8 cellular contexts compared by ENCODE assay signal in the genomic region with DNA sequence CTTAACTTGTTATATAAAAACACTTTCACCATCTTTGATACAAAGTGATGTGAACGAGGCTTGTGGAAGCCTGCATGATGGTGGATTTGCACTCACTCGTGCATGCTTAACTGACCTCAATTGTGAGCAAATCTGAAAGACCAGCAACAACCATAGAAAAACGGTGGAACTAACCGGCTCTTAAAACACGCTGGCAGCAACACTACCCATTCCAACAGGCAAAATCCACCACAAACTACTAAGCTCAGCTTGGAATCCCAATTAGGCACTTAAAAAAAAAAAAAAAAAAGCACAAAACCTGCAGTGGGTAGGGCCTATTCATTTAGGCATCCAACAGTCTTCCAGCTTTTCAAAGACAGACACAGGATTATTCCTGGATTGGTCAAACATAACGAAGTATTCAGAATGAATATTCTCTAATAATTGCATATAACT. TPM values are rescaled to one million over a fixed set of nuclear protein-coding genes. Genes with fewer than 3 reads are reported as not detected.
A peak's percentile ranks its signal among the peaks of the same experiment; 100 is the strongest.
DNase-seq lines count a peak whose midpoint lies in the region; ATAC-seq and TF ChIP-seq lines count a peak whose summit lies in the region.

No MANE protein-coding gene starts in this region.

- no peak for TF ChIP-seq POLR2A in adrenal gland (IDR thresholded peaks at IDR 0.05)

- peaks cover 61 to 66% (median 63%) of the 10 kb centered on the region in 11 experiments for H4K20me1 ChIP-seq in BLaER1 treated with 17β-estradiol and CSF1 and Interleukin-3, amounts not matched to agents 10 nM and 100 nM

- H3K4me3 Mint-ChIP-seq in activated T-helper 17 cell treated with anti-CD3 and anti-CD28 coated beads, Interleukin-2, amount 50 U/mL, for 72 hours, result peak overlapping the region; percentile 99
- H3K4me3 Mint-ChIP-seq in stimulated activated effector memory CD8-positive, alpha-beta T cell treated with anti-CD3 and anti-CD28 coated beads, Interleukin-12 subunit alpha, Interleukin-12 subunit beta, amount 100 ng/mL, for 72 hours, result peak overlapping the region; percentile 82

- H3K9ac ChIP-seq in BLaER1 treated with 17β-estradiol and CSF1 and Interleukin-3, amounts not matched to agents 10 nM and 100 nM, result peak overlapping the region; percentile 97 to 100 (median 99)

- TF ChIP-seq CTCF in HFF-Myc (IDR thresholded peaks at IDR 0.05; ENCODE audit: low read depth, low read length, missing control alignments) (no peak), adrenal gland (IDR thresholded peaks at IDR 0.05) (no peak)

- H3K27me3 ChIP-seq in BLaER1 treated with 17β-estradiol and CSF1 and Interleukin-3, amounts not matched to agents 10 nM and 100 nM, result no peaks in the 10 kb centered on the region
- H3K27me3 ChIP-seq in adrenal gland, result no peaks in the 10 kb centered on the region

- 3 to 6% (median 4%) methylated on average over 6 of the region's 6 CpGs for WGBS in adrenal gland, 4 donors

- peak overlapping the region; percentile 84 to 97 (median 93) for H3K4me3 ChIP-seq in BLaER1 treated with 17β-estradiol and CSF1 and Interleukin-3, amounts not matched to agents 10 nM and 100 nM
- peak overlapping the region; percentile 90 for H3K4me3 ChIP-seq in HFF-Myc (replicated peaks; ENCODE audit: low read depth, low read length)
- H3K4me3 ChIP-seq in iPS-18c (ENCODE audit: insufficient read depth, low read depth, low read length), result peak overlapping the region; percentile 10
- H3K4me3 ChIP-seq in adrenal gland, result peak overlapping the region in 2 of 4 donors; percentile 15 to 83

- H3K4me1 ChIP-seq in BLaER1 treated with 17β-estradiol and CSF1 and Interleukin-3, amounts not matched to agents 10 nM and 100 nM, result peaks cover 58 to 77% (median 66%) of the 10 kb centered on the region in 10 experiments
- peaks cover 23 to 68% of the 10 kb centered on the region in 2 donors for H3K4me1 ChIP-seq in adrenal gland (replicated peaks in 1 of 2)

- intact Hi-C loops in adrenal gland (cut with DNase I), result loop anchor here in 1 of 2 donors (10.0 kb wide), 1 partner anchor 53 kb away; no protein-coding TSS in a partner anchor

- peak; percentile 11 for DNase-seq in HFF-Myc (ENCODE audit: extremely low read depth, low read depth)
- no peak for DNase-seq in stimulated activated effector memory CD8-positive, alpha-beta T cell treated with anti-CD3 and anti-CD28 coated beads, Interleukin-12 subunit alpha, Interleukin-12 subunit beta, amount 100 ng/mL, for 72 hours (ENCODE audit: low spot score in 2 of 2)
- no peak for DNase-seq in NCI-H187 (lab: John Stamatoyannopoulos, UW)
- DNase-seq in adrenal gland, result no peak

- H3K4me1 Mint-ChIP-seq in activated T-helper 17 cell treated with anti-CD3 and anti-CD28 coated beads, Interleukin-2, amount 50 U/mL, for 72 hours, result peaks cover 44% of the 10 kb centered on the region
- H3K4me1 Mint-ChIP-seq in stimulated activated effector memory CD8-positive, alpha-beta T cell treated with anti-CD3 and anti-CD28 coated beads, Interleukin-12 subunit alpha, Interleukin-12 subunit beta, amount 100 ng/mL, for 72 hours, result peaks cover 46% of the 10 kb centered on the region

- H3K36me3 ChIP-seq in BLaER1 treated with 17β-estradiol and CSF1 and Interleukin-3, amounts not matched to agents 10 nM and 100 nM, result peaks cover 11 to 36% (median 23%) of the 10 kb centered on the region in 11 experiments; a peak in 19 of 22 replicates
- H3K36me3 ChIP-seq in adrenal gland (replicated peaks in 1 of 2), result no peaks in the 10 kb centered on the region

- H3K4me2 ChIP-seq in BLaER1 treated with 17β-estradiol and CSF1 and Interleukin-3, amounts not matched to agents 10 nM and 100 nM, result peak overlapping the region; percentile 75 to 98 (median 93)

- peak overlapping the region in 10 of 11 experiments; percentile 96 to 100 (median 98); a peak in 19 of 22 replicates for H3K27ac ChIP-seq in BLaER1 treated with 17β-estradiol and CSF1 and Interleukin-3, amounts not matched to agents 10 nM and 100 nM
- no peak overlapping the region for H3K27ac ChIP-seq in adrenal gland

- peak overlapping the region; percentile 95 for H3K27ac Mint-ChIP-seq in activated T-helper 17 cell treated with anti-CD3 and anti-CD28 coated beads, Interleukin-2, amount 50 U/mL, for 72 hours
- H3K27ac Mint-ChIP-seq in stimulated activated effector memory CD8-positive, alpha-beta T cell treated with anti-CD3 and anti-CD28 coated beads, Interleukin-12 subunit alpha, Interleukin-12 subunit beta, amount 100 ng/mL, for 72 hours, result peak overlapping the region; percentile 90

- peaks cover 51% of the 10 kb centered on the region for H3K36me3 Mint-ChIP-seq in activated T-helper 17 cell treated with anti-CD3 and anti-CD28 coated beads, Interleukin-2, amount 50 U/mL, for 72 hours (ENCODE audit: low read depth)
- peaks cover 73% of the 10 kb centered on the region for H3K36me3 Mint-ChIP-seq in stimulated activated effector memory CD8-positive, alpha-beta T cell treated with anti-CD3 and anti-CD28 coated beads, Interleukin-12 subunit alpha, Interleukin-12 subunit beta, amount 100 ng/mL, for 72 hours

- no peaks in the 10 kb centered on the region for H3K9me3 Mint-ChIP-seq in activated T-helper 17 cell treated with anti-CD3 and anti-CD28 coated beads, Interleukin-2, amount 50 U/mL, for 72 hours
- H3K9me3 Mint-ChIP-seq in stimulated activated effector memory CD8-positive, alpha-beta T cell treated with anti-CD3 and anti-CD28 coated beads, Interleukin-12 subunit alpha, Interleukin-12 subunit beta, amount 100 ng/mL, for 72 hours, result no peaks in the 10 kb centered on the region

- H3K9me3 ChIP-seq in BLaER1 treated with 17β-estradiol and CSF1 and Interleukin-3, amounts not matched to agents 10 nM and 100 nM (replicated peaks in 1 of 11), result no peaks in the 10 kb centered on the region
- no peaks in the 10 kb centered on the region for H3K9me3 ChIP-seq in iPS-18c (ENCODE audit: control insufficient read depth, insufficient read depth, low read length)
- H3K9me3 ChIP-seq in adrenal gland (replicated peaks in 1 of 3), result no peaks in the 10 kb centered on the region

- no peaks in the 10 kb centered on the region for H3K27me3 Mint-ChIP-seq in activated T-helper 17 cell treated with anti-CD3 and anti-CD28 coated beads, Interleukin-2, amount 50 U/mL, for 72 hours

- no peak for ATAC-seq in activated T-helper 17 cell treated with anti-CD3 and anti-CD28 coated beads, Interleukin-2, amount 50 U/mL, for 72 hours (replicated peaks)
- ATAC-seq in stimulated activated effector memory CD8-positive, alpha-beta T cell treated with anti-CD3 and anti-CD28 coated beads, Interleukin-12 subunit alpha, Interleukin-12 subunit beta, amount 100 ng/mL, for 72 hours, result no peak
- no peak for ATAC-seq in GM21515 (IDR thresholded peaks at IDR 0.05; ENCODE audit: unreplicated experiment)

RNA-seq across cellular contexts. Expression of gene GDI2, which starts 1.8 kb away (rescaled TPM):
- 100 to 1,000 TPM; 190 to 266 TPM for total RNA-seq in activated T-helper 17 cell treated with anti-CD3 and anti-CD28 coated beads, Interleukin-2, amount 50 U/mL, for 72 hours
- 100 to 1,000 TPM; 182 to 412 (median 222) TPM for total RNA-seq in adrenal gland
- 100 to 1,000 TPM in 1 of 3 donors, 10 to 100 TPM in 2; 45.3 to 377 (median 48.2) TPM for polyA plus RNA-seq in adrenal gland

Comparison
In these comparisons a context has a peak if more than half of its experiments do, and no peak if none do; other contexts are left out.
1. H3K27ac ChIP-seq: peak in BLaER1 treated with 17β-estradiol and CSF1 and Interleukin-3, amounts not matched to agents 10 nM and 100 nM (10 of 11); none in adrenal gland (0 of 5).